ENCODE assay signal across 34 cellular contexts in genomic region chr3:1294566-1294965, GRCh38.
"Had no signal": no experiment of that assay in that cellular context is flagged by ENCODE, and none has a peak within 500 bp of the region (broad histone marks: within the 10 kb centered on the region; RNA-seq: fewer than 3 reads in every experiment).

No MANE protein-coding gene starts in this region.

- H3K4me1 Mint-ChIP-seq: activated B cell treated with CpG ODN at 0.5 μM for 24 hours had no signal

- H3K36me3 Mint-ChIP-seq: activated CD4-positive, alpha-beta memory T cell treated with anti-CD3 and anti-CD28 coated beads for 36 hours; activated naive CD4-positive, alpha-beta T cell treated with anti-CD3 and anti-CD28 coated beads, Interleukin-2, amount 50 U/mL, for 72 hours had no signal

- H3K27me3 Mint-ChIP-seq: activated B cell treated with CpG ODN at 0.5 μM for 24 hours; activated CD4-positive, alpha-beta memory T cell treated with anti-CD3 and anti-CD28 coated beads for 36 hours had no signal

- H3K27me3 ChIP-seq: body of pancreas, MG63 had no signal

- H3K9me3 ChIP-seq: body of pancreas, MG63 had no signal

- H3K27ac ChIP-seq: body of pancreas, VCaP had no signal

- ATAC-seq: activated naive CD4-positive, alpha-beta T cell treated with anti-CD3 and anti-CD28 coated beads, Interleukin-2, amount 50 U/mL, for 72 hours; activated T-cell treated with anti-CD3 and anti-CD28 coated beads, Interleukin-2, amount 50 U/mL, for 4 hours; body of pancreas had no signal

- H3K4me3 ChIP-seq: body of pancreas, MG63 had no signal

- DNase-seq: activated B cell treated with CpG ODN at 0.5 μM for 24 hours; activated CD4-positive, alpha-beta memory T cell treated with anti-CD3 and anti-CD28 coated beads for 36 hours; activated CD4-positive, alpha-beta T cell treated with anti-CD3 and anti-CD28 coated beads for 4 hours; activated CD4-positive, alpha-beta T cell treated with anti-CD3 and anti-CD28 coated beads, Interleukin-2, amount 50 U/mL, for 1 hour; activated CD4-positive, CD25-positive, alpha-beta regulatory T cell treated with anti-CD3 and anti-CD28 coated beads, Interleukin-2, amount 50 U/mL, for 72 hours; activated CD8-positive, alpha-beta memory T cell treated with anti-CD3 and anti-CD28 coated beads, Interleukin-2, amount 50 U/mL, for 4 hours; activated gamma-delta T cell treated with Interleukin-2 at 50 U/mL for 16 hours; activated naive CD4-positive, alpha-beta T cell treated with anti-CD3 and anti-CD28 coated beads for 36 hours; activated T-cell treated with anti-CD3 and anti-CD28 coated beads for 4 hours; activated T-cell treated with anti-CD3 and anti-CD28 coated beads, Interleukin-2, amount 50 U/mL, for 4 hours; amniotic stem cell; aorta; body of pancreas; Kasumi-1; KG1; MG63; NCI-H1048; NCI-H1105 treated with DMSO at 0.1 percent for 48 hours; NCI-H1436; NCI-H1694; NCI-H1930; NCI-H2081 treated with DMSO at 0.1 percent for 48 hours; NCI-H345; NCI-H524 treated with DMSO at 0.1 percent for 48 hours; NCI-H748 treated with DMSO at 0.1 percent for 48 hours; Right ventricle myocardium superior; SW 1271; T-helper 1 cell; T-helper 2 cell; T-helper 9 cell had no signal

- H3K4me3 Mint-ChIP-seq: activated B cell treated with CpG ODN at 0.5 μM for 24 hours; activated CD4-positive, alpha-beta memory T cell treated with anti-CD3 and anti-CD28 coated beads for 36 hours; activated naive CD4-positive, alpha-beta T cell treated with anti-CD3 and anti-CD28 coated beads for 36 hours; activated T-cell treated with anti-CD3 and anti-CD28 coated beads, Interleukin-2, amount 50 U/mL, for 4 hours; activated T-helper 1 cell treated with anti-CD3 and anti-CD28 coated beads, Interleukin-12 subunit alpha, Interleukin-12 subunit beta, Interleukin-2, Interleukin-4 antibody, amounts not matched to agents 30 ng/mL and 10 ng/mL and 1 ng/mL, durations not matched to agents 14 hours and 24 hours and 36 hours had no signal

- H3K36me3 ChIP-seq: MG63 had no signal

- H3K9me3 Mint-ChIP-seq: activated B cell treated with CpG ODN at 0.5 μM for 24 hours had no signal

- FAIRE-seq: bronchial epithelial cell had no signal

- H3K4me1 ChIP-seq: body of pancreas had no signal

- H3K27ac Mint-ChIP-seq: activated B cell treated with CpG ODN at 0.5 μM for 24 hours; activated CD4-positive, alpha-beta memory T cell treated with anti-CD3 and anti-CD28 coated beads for 36 hours; activated naive CD4-positive, alpha-beta T cell treated with anti-CD3 and anti-CD28 coated beads for 36 hours; activated naive CD4-positive, alpha-beta T cell treated with anti-CD3 and anti-CD28 coated beads, Interleukin-2, amount 50 U/mL, for 72 hours; activated T-helper 1 cell treated with anti-CD3 and anti-CD28 coated beads, Interleukin-12 subunit alpha, Interleukin-12 subunit beta, Interleukin-2, Interleukin-4 antibody, amounts not matched to agents 30 ng/mL and 10 ng/mL and 1 ng/mL, durations not matched to agents 14 hours and 24 hours and 36 hours had no signal
